1 cellular context compared by ENCODE assay signal in the genomic region with DNA sequence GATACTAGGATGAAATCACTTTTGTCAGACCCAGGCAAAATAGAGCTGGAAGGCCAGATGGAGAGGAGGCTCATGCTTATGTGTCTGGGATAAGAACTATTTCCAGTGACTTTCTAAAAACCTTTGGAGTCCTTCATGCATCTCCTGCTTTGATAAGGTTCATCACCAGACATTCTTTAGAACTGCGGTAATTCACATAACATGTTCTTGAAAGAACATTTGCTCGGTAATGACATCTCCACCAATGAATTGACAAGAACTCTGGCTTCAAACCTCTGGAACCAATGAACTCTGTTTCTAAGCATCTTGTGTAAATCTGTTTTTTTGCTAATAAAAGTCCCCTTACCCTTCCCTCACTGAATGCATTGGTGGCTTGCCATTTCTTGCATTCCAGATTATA.
TF ChIP-seq lines count a peak whose summit lies in the region.

No MANE protein-coding gene starts in this region.

TF ChIP-seq in GM23338, 12 proteins besides CTCF, POLR2A, EP300 and RAD21 (continued from another document):
- TF ChIP-seq, protein P1, sequence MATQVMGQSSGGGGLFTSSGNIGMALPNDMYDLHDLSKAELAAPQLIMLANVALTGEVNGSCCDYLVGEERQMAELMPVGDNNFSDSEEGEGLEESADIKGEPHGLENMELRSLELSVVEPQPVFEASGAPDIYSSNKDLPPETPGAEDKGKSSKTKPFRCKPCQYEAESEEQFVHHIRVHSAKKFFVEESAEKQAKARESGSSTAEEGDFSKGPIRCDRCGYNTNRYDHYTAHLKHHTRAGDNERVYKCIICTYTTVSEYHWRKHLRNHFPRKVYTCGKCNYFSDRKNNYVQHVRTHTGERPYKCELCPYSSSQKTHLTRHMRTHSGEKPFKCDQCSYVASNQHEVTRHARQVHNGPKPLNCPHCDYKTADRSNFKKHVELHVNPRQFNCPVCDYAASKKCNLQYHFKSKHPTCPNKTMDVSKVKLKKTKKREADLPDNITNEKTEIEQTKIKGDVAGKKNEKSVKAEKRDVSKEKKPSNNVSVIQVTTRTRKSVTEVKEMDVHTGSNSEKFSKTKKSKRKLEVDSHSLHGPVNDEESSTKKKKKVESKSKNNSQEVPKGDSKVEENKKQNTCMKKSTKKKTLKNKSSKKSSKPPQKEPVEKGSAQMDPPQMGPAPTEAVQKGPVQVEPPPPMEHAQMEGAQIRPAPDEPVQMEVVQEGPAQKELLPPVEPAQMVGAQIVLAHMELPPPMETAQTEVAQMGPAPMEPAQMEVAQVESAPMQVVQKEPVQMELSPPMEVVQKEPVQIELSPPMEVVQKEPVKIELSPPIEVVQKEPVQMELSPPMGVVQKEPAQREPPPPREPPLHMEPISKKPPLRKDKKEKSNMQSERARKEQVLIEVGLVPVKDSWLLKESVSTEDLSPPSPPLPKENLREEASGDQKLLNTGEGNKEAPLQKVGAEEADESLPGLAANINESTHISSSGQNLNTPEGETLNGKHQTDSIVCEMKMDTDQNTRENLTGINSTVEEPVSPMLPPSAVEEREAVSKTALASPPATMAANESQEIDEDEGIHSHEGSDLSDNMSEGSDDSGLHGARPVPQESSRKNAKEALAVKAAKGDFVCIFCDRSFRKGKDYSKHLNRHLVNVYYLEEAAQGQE (IDR thresholded peaks at IDR 0.05; ENCODE audit: unreplicated experiment), result no peak
- TF ChIP-seq, protein P2, sequence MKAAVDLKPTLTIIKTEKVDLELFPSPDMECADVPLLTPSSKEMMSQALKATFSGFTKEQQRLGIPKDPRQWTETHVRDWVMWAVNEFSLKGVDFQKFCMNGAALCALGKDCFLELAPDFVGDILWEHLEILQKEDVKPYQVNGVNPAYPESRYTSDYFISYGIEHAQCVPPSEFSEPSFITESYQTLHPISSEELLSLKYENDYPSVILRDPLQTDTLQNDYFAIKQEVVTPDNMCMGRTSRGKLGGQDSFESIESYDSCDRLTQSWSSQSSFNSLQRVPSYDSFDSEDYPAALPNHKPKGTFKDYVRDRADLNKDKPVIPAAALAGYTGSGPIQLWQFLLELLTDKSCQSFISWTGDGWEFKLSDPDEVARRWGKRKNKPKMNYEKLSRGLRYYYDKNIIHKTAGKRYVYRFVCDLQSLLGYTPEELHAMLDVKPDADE (IDR thresholded peaks at IDR 0.05), result no peak
- TF ChIP-seq POLR2AphosphoS5 (IDR thresholded peaks at IDR 0.05; ENCODE audit: low read depth), result no peak
